ENCODE assay signal across 1 cellular context in genomic region chr7:139360210-139360947, GRCh38.
TF ChIP-seq lines count a peak whose summit lies in the region.

No MANE protein-coding gene starts in this region.

TF ChIP-seq in HepG2, 621 proteins besides CTCF, POLR2A, EP300 and RAD21 (continued from another document and continues in another):
- TF ChIP-seq NFAT5 (CRISPR knock-in tag; IDR thresholded peaks at IDR 0.05), result no peak
- TF ChIP-seq GTF2F1 (IDR thresholded peaks at IDR 0.05; ENCODE audit: low read length), result no peak
- TF ChIP-seq DZIP1 (CRISPR knock-in tag; IDR thresholded peaks at IDR 0.05), result no peak; the same call in 1 of the 2 replicates
- TF ChIP-seq ZNF12 (CRISPR knock-in tag; IDR thresholded peaks at IDR 0.05), result no peak
- no peak for TF ChIP-seq BCLAF1 (IDR thresholded peaks at IDR 0.05)
- TF ChIP-seq MAFK (conservative IDR thresholded peaks at IDR 0.05 in 1 of 2, IDR thresholded peaks at IDR 0.05 in 1 of 2; ENCODE audit: low read length in 2 of 2), result no peak
- no peak for TF ChIP-seq ZNF572 (CRISPR knock-in tag; IDR thresholded peaks at IDR 0.05)
- TF ChIP-seq ZNF33A (CRISPR knock-in tag; IDR thresholded peaks at IDR 0.05; ENCODE audit: borderline replicate concordance), result no peak
- TF ChIP-seq MAZ (IDR thresholded peaks at IDR 0.05; ENCODE audit: borderline replicate concordance, low read depth, low read length), result peak; percentile 47; the same call in 1 of the 2 replicates
- no peak for TF ChIP-seq MAZ (CRISPR knock-in tag; IDR thresholded peaks at IDR 0.05; ENCODE audit: low read depth)
- no peak for TF ChIP-seq RCOR2 (CRISPR knock-in tag; IDR thresholded peaks at IDR 0.05)
- no peak for TF ChIP-seq SMARCC2 (IDR thresholded peaks at IDR 0.05)
- 0 out of 2 replicates have a peak, but pooled peaks have one; percentile 5 for TF ChIP-seq ZSCAN21 (CRISPR knock-in tag; IDR thresholded peaks at IDR 0.05; ENCODE audit: borderline replicate concordance)
- no peak for TF ChIP-seq ZFP91 (CRISPR knock-in tag; IDR thresholded peaks at IDR 0.05; ENCODE audit: borderline replicate concordance)
- no peak for TF ChIP-seq PRMT3 (CRISPR knock-in tag; IDR thresholded peaks at IDR 0.05; ENCODE audit: borderline replicate concordance, low read depth)
- no peak for TF ChIP-seq MAFG (CRISPR knock-in tag; IDR thresholded peaks at IDR 0.05)
- TF ChIP-seq ZNF580 (CRISPR knock-in tag; IDR thresholded peaks at IDR 0.05; ENCODE audit: borderline replicate concordance, low read depth), result no peak
- no peak for TF ChIP-seq EED (CRISPR knock-in tag; IDR thresholded peaks at IDR 0.05)
- no peak for TF ChIP-seq ZNF547 (CRISPR knock-in tag; IDR thresholded peaks at IDR 0.05)
- no peak for TF ChIP-seq ZNF83 (CRISPR knock-in tag; IDR thresholded peaks at IDR 0.05; ENCODE audit: borderline replicate concordance)
- TF ChIP-seq ZUFSP (CRISPR knock-in tag; IDR thresholded peaks at IDR 0.05; ENCODE audit: borderline replicate concordance), result no peak
- TF ChIP-seq CENPBD1 (CRISPR knock-in tag; IDR thresholded peaks at IDR 0.05; ENCODE audit: borderline replicate concordance, low read depth), result no peak
- 0 out of 2 replicates have a peak, but pooled peaks have one; percentile 4 for TF ChIP-seq ZNF687 (CRISPR knock-in tag; IDR thresholded peaks at IDR 0.05)
- TF ChIP-seq HNF1A (IDR thresholded peaks at IDR 0.05; ENCODE audit: low read depth), result no peak
- no peak; the same call in 1 of the 2 replicates for TF ChIP-seq HNF1A (CRISPR knock-in tag; IDR thresholded peaks at IDR 0.05; ENCODE audit: borderline replicate concordance)
- TF ChIP-seq BRCA1 (CRISPR knock-in tag; IDR thresholded peaks at IDR 0.05), result no peak
